In the genomic region with DNA sequence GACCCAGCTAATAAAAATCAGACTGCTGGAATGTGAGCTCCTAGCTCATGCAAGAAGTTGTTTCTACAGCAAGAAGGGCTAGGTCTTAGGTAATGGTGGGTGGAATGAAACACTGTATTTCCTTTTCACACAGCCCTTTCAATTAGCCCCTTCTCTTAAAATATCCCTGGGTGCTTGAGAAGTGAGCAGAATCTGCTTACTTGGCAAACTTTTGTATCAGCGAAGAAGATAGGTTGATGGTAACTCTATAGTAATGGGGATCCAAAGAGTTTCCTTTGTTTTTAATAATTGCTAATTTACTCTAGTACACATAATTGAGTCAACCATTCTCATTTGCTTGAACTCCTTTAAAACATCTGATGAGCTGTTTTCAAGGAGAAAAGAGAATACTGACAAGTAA, we compare ENCODE assay signal across 32 cellular contexts.
DNase-seq lines count a peak whose midpoint lies in the region; ATAC-seq, FAIRE-seq and TF ChIP-seq lines count a peak whose summit lies in the region.
"Had no signal": no experiment of that assay in that cellular context is flagged by ENCODE, and none has a peak within 500 bp of the region (broad histone marks: within the 10 kb centered on the region; RNA-seq: fewer than 3 reads in every experiment).

No MANE protein-coding gene starts in this region.

- H3K23ac ChIP-seq in neuronal stem cell (ENCODE audit: low read depth, low read length, poor library complexity), result no peak overlapping the region

- no peak for TF ChIP-seq RAD21 in HepG2 (CRISPR knock-in tag; IDR thresholded peaks at IDR 0.05)

- in situ Hi-C loops in HepG2 (cut with HindIII; ENCODE audit: extremely low pct_ligation_motif_present, low pct_unique_long_range_greater_than_20kb), result no loop called here

- no peaks in the 10 kb centered on the region for H3K9me3 Mint-ChIP-seq in neural progenitor cell
- H3K9me3 Mint-ChIP-seq: CD4-positive, alpha-beta T cell; CD8-positive, alpha-beta T cell had no signal

- H3K18ac ChIP-seq in neuronal stem cell (ENCODE audit: low read length), result no peak overlapping the region

- H3K9ac ChIP-seq in HepG2 (ENCODE audit: insufficient read depth, low read depth, low read length) (no peak overlapping the region), neural progenitor cell (no peak overlapping the region), neuronal stem cell (ENCODE audit: low read depth, low read length, poor library complexity) (no peak overlapping the region)
- H3K9ac ChIP-seq: BLaER1; BLaER1 treated with 17β-estradiol and CSF1 and Interleukin-3, amounts not matched to agents 10 nM and 100 nM had no signal

- H3K9me3 ChIP-seq in HepG2 (ENCODE audit: low read length) (no peaks in the 10 kb centered on the region), right lobe of liver (no peaks in the 10 kb centered on the region), neural progenitor cell (ENCODE audit: low read depth) (no peaks in the 10 kb centered on the region), neuronal stem cell (replicated peaks in 1 of 2; ENCODE audit: control insufficient read depth in 2 of 2, insufficient read depth in 1 of 2, low read depth in 1 of 2, low read length in 2 of 2) (no peaks in the 10 kb centered on the region)
- H3K9me3 ChIP-seq: A549; BE2C; BLaER1; BLaER1 treated with 17β-estradiol and CSF1 and Interleukin-3, amounts not matched to agents 10 nM and 100 nM; Caco-2 had no signal

- no peak for FAIRE-seq in HepG2 (lab: Jason Lieb, UNC)
- FAIRE-seq: A204.1, A549, D721Med had no signal

- H3K27me3 Mint-ChIP-seq in neural progenitor cell (ENCODE audit: insufficient read depth, low read depth), result no peaks in the 10 kb centered on the region
- H3K27me3 Mint-ChIP-seq: B cell; CD4-positive, alpha-beta T cell; CD4-positive, CD25-positive, alpha-beta regulatory T cell; CD8-positive, alpha-beta memory T cell had no signal

- H2AFZ ChIP-seq in HepG2 (ENCODE audit: low read length) (no peak overlapping the region), neural progenitor cell (replicated peaks) (peak overlapping the region; percentile 22), neuronal stem cell (ENCODE audit: low read length) (no peak overlapping the region)

- H3K4me3 Mint-ChIP-seq in neural progenitor cell, result no peak overlapping the region
- H3K4me3 Mint-ChIP-seq: B cell; CD14-positive monocyte; CD4-positive, alpha-beta memory T cell; CD4-positive, alpha-beta T cell; CD8-positive, alpha-beta memory T cell; CD8-positive, alpha-beta T cell had no signal

- TF ChIP-seq CTCF in HepG2 (CRISPR knock-in tag; IDR thresholded peaks at IDR 0.05), result no peak
- no peak for TF ChIP-seq CTCF in right lobe of liver (IDR thresholded peaks at IDR 0.05)
- no peak for TF ChIP-seq CTCF in neural progenitor cell (IDR thresholded peaks at IDR 0.05)

- no peak overlapping the region for H2BK15ac ChIP-seq in neuronal stem cell (ENCODE audit: low read length)

- no peak for ATAC-seq in HepG2
- no peak for ATAC-seq in right lobe of liver
- ATAC-seq: A549; CD8-positive, alpha-beta T cell had no signal

- H4K20me1 ChIP-seq in HepG2 (ENCODE audit: insufficient read depth, low read length) (no peaks in the 10 kb centered on the region), neural progenitor cell (ENCODE audit: low read depth) (no peaks in the 10 kb centered on the region)
- H4K20me1 ChIP-seq: BLaER1; BLaER1 treated with 17β-estradiol and CSF1 and Interleukin-3, amounts not matched to agents 10 nM and 100 nM had no signal

- H4K91ac ChIP-seq in neuronal stem cell (ENCODE audit: low read depth, low read length, poor library complexity), result no peak overlapping the region

- BruUV-seq in HepG2 (replicated peaks; lab: Mats Ljungman, UMichigan), result no TSS peak

- H3K4me3 ChIP-seq in HepG2 (replicated peaks in 1 of 3; ENCODE audit: insufficient read depth in 1 of 3, low read depth in 2 of 3, low read length in 3 of 3), result no peak overlapping the region
- no peak overlapping the region for H3K4me3 ChIP-seq in right lobe of liver
- no peak overlapping the region for H3K4me3 ChIP-seq in neural progenitor cell
- H3K4me3 ChIP-seq in neuronal stem cell (ENCODE audit: low read length in 2 of 2), result no peak overlapping the region
- H3K4me3 ChIP-seq: A549; BLaER1; BLaER1 treated with 17β-estradiol and CSF1 and Interleukin-3, amounts not matched to agents 10 nM and 100 nM had no signal

- H2BK12ac ChIP-seq in neuronal stem cell (ENCODE audit: low read length), result no peak overlapping the region

- H3K27ac Mint-ChIP-seq in neural progenitor cell, result no peak overlapping the region
- H3K27ac Mint-ChIP-seq: B cell; CD14-positive monocyte; CD4-positive, alpha-beta T cell; CD4-positive, CD25-positive, alpha-beta regulatory T cell; CD8-positive, alpha-beta memory T cell; CD8-positive, alpha-beta T cell had no signal

- no peak overlapping the region for H3K4me2 ChIP-seq in HepG2 (ENCODE audit: low read depth, low read length)
- no peak overlapping the region for H3K4me2 ChIP-seq in neural progenitor cell
- no peak overlapping the region for H3K4me2 ChIP-seq in neuronal stem cell (ENCODE audit: insufficient read depth, low read length, poor library complexity, severe bottlenecking)
- H3K4me2 ChIP-seq: A549; BLaER1; BLaER1 treated with 17β-estradiol and CSF1 and Interleukin-3, amounts not matched to agents 10 nM and 100 nM had no signal

- no peaks in the 10 kb centered on the region for H3F3A ChIP-seq in neural progenitor cell (ENCODE audit: low read depth)

- no peak overlapping the region for H2BK5ac ChIP-seq in neuronal stem cell (ENCODE audit: low read length)

- no peak overlapping the region for H2BK120ac ChIP-seq in neuronal stem cell (ENCODE audit: low read depth, low read length)

- H3K4me1 Mint-ChIP-seq in neural progenitor cell, result no peaks in the 10 kb centered on the region
- H3K4me1 Mint-ChIP-seq: B cell; CD14-positive monocyte; CD4-positive, alpha-beta memory T cell; CD4-positive, CD25-positive, alpha-beta regulatory T cell; CD8-positive, alpha-beta memory T cell had no signal

- WGBS in HepG2 (ENCODE audit: low lambda C conversion rate), result 7% methylated on average over 1 of the region's 1 CpG
- 70% methylated on average over 1 of the region's 1 CpG for WGBS in right lobe of liver (ENCODE audit: insufficient coverage, low coverage, low lambda C conversion rate, missing lambda C conversion rate)
- no CpG with 5 or more reads among the region's 1 CpG for WGBS in neuronal stem cell (ENCODE audit: extremely low coverage in 2 of 2, insufficient read length in 2 of 2, insufficient replicate concordance in 1 of 2), 2 donors

- intact Hi-C loops in HepG2 (cut with micrococcal nuclease; ENCODE audit: unreplicated experiment), result no loop called here
- intact Hi-C loops in right lobe of liver (cut with DNase I), result no loop called here

- POLR2A ChIA-PET in HepG2 (lab: Yijun Ruan, JAX), result no interaction called here

- H3K36me3 Mint-ChIP-seq in neural progenitor cell, result no peaks in the 10 kb centered on the region
- H3K36me3 Mint-ChIP-seq: CD14-positive monocyte; CD4-positive, alpha-beta memory T cell; CD4-positive, CD25-positive, alpha-beta regulatory T cell; CD8-positive, alpha-beta memory T cell; CD8-positive, alpha-beta T cell had no signal

- no peak for DNase-seq in HepG2 (ENCODE audit: low spot score)
- no peak for DNase-seq in right lobe of liver
- DNase-seq in neural progenitor cell (ENCODE audit: low spot score), result no peak
- no peak for DNase-seq in neuronal stem cell (ENCODE audit: low spot score)
- DNase-seq: 8988T; ACHN; AML-193; BE2C; C1 segment of cervical spinal cord; Caco-2; Calu3; CD4-positive, alpha-beta memory T cell; CD4-positive, alpha-beta T cell; CD4-positive, CD25-positive, alpha-beta regulatory T cell; CD8-positive, alpha-beta memory T cell; CD8-positive, alpha-beta T cell; COR-L47; DMS 273 treated with DMSO at 0.1 percent for 48 hours; DMS153; DMS53; DMS79; DND-41; EL had no signal

- CTCF ChIA-PET in HepG2 (lab: Yijun Ruan, JAX; ENCODE audit: low intra/inter-chr PET ratio, low total read pairs), result no interaction called here

- H3K79me2 ChIP-seq in HepG2 (ENCODE audit: insufficient read depth, low read length) (no peaks in the 10 kb centered on the region), neural progenitor cell (ENCODE audit: low read depth) (no peaks in the 10 kb centered on the region)

- H3K27ac ChIP-seq in HepG2 (ENCODE audit: extremely low read length, insufficient read depth, low read length), result no peak overlapping the region
- H3K27ac ChIP-seq in right lobe of liver, result no peak overlapping the region
- H3K27ac ChIP-seq in neural progenitor cell, result no peak overlapping the region
- H3K27ac ChIP-seq in neuronal stem cell (replicated peaks; ENCODE audit: low read length), result no peak overlapping the region
- H3K27ac ChIP-seq: 22Rv1; A549; BLaER1; BLaER1 treated with 17β-estradiol and CSF1 and Interleukin-3, amounts not matched to agents 10 nM and 100 nM; C4-2B had no signal

- no peak overlapping the region for H3K14ac ChIP-seq in neuronal stem cell (ENCODE audit: low read length)

- TF ChIP-seq POLR2A in HepG2 (IDR thresholded peaks at IDR 0.05; ENCODE audit: insufficient read depth in 1 of 2, low read depth in 2 of 2, low read length in 2 of 2) (no peak), right lobe of liver (IDR thresholded peaks at IDR 0.05) (no peak)

- no peak overlapping the region for H4K8ac ChIP-seq in neuronal stem cell (ENCODE audit: low read depth, low read length)

- TF ChIP-seq EP300 in HepG2 (IDR thresholded peaks at IDR 0.05; ENCODE audit: low read depth in 2 of 2, low read length in 2 of 2) (no peak), HepG2 (CRISPR knock-in tag; IDR thresholded peaks at IDR 0.05; ENCODE audit: borderline replicate concordance) (no peak)

- H3K27me3 ChIP-seq in HepG2 (ENCODE audit: control insufficient read depth in 1 of 2, insufficient read depth in 2 of 2, low read length in 2 of 2) (no peaks in the 10 kb centered on the region), right lobe of liver (no peaks in the 10 kb centered on the region), neural progenitor cell (no peaks in the 10 kb centered on the region), neuronal stem cell (ENCODE audit: control insufficient read depth in 3 of 3, insufficient read depth in 3 of 3, low read depth in 1 of 3, low read length in 3 of 3) (no peaks in the 10 kb centered on the region)
- H3K27me3 ChIP-seq: BE2C; BLaER1; BLaER1 treated with 17β-estradiol and CSF1 and Interleukin-3, amounts not matched to agents 10 nM and 100 nM had no signal

- H3K4ac ChIP-seq in neuronal stem cell (ENCODE audit: low read length), result no peak overlapping the region

- no peak overlapping the region for H2AK5ac ChIP-seq in neuronal stem cell (ENCODE audit: low read depth, low read length)

- no peaks in the 10 kb centered on the region for H3K4me1 ChIP-seq in HepG2 (ENCODE audit: insufficient read depth, low read length)
- no peaks in the 10 kb centered on the region for H3K4me1 ChIP-seq in right lobe of liver
- H3K4me1 ChIP-seq in neural progenitor cell, result peaks cover 11% of the 10 kb centered on the region
- no peaks in the 10 kb centered on the region for H3K4me1 ChIP-seq in neuronal stem cell (ENCODE audit: control insufficient read depth in 2 of 2, insufficient read depth in 1 of 2, low read depth in 1 of 2, low read length in 2 of 2)
- H3K4me1 ChIP-seq: A549, BE2C, BLaER1, Caco-2 had no signal

- H3K36me3 ChIP-seq in HepG2 (replicated peaks in 1 of 2; ENCODE audit: control insufficient read depth in 1 of 2, insufficient read depth in 2 of 2, low read length in 2 of 2) (no peaks in the 10 kb centered on the region), right lobe of liver (no peaks in the 10 kb centered on the region), neural progenitor cell (no peaks in the 10 kb centered on the region), neuronal stem cell (replicated peaks in 1 of 2; ENCODE audit: control insufficient read depth in 2 of 2, insufficient read depth in 2 of 2, low read length in 2 of 2) (no peaks in the 10 kb centered on the region)
- H3K36me3 ChIP-seq: BE2C; BLaER1; BLaER1 treated with 17β-estradiol and CSF1 and Interleukin-3, amounts not matched to agents 10 nM and 100 nM had no signal

- H3K79me1 ChIP-seq in neuronal stem cell (ENCODE audit: low read depth, low read length), result no peaks in the 10 kb centered on the region
